18 cellular contexts compared by ENCODE assay signal in the genomic region with DNA sequence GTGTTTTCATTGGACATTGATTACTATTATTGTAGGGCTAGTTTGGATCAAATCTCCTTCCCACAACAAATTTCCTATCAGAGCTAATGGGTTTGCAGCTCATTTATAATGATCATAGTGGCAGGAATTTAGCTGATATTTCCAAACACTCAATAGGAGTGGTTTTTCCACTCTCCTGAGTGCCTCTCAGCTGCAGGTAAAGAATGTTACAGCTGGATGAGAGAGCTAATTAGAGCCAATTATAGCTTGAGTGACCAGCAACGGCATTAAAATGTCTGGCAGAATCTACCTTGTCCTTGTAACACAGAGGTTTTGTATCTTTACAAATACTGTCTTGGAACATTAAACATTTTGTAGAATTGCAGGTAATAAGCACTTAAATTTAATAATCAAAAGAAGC.
"Had no signal": no experiment of that assay in that cellular context is flagged by ENCODE, and none has a peak within 500 bp of the region (broad histone marks: within the 10 kb centered on the region; RNA-seq: fewer than 3 reads in every experiment).

No MANE protein-coding gene starts in this region.

- H3K4me1 Mint-ChIP-seq: activated naive CD4-positive, alpha-beta T cell treated with anti-CD3 and anti-CD28 coated beads, Interleukin-2, amount 50 U/mL, for 24 hours; stimulated activated naive CD8-positive, alpha-beta T cell treated with anti-CD3 and anti-CD28 coated beads, Interleukin-15, amount 100 ng/mL, for 72 hours had no signal

- H3K4me3 ChIP-seq: adrenal gland, cardiac muscle cell, dorsolateral prefrontal cortex, lung, ovary, sigmoid colon, spleen had no signal

- H3K36me3 Mint-ChIP-seq: activated naive CD4-positive, alpha-beta T cell treated with anti-CD3 and anti-CD28 coated beads, Interleukin-2, amount 50 U/mL, for 24 hours had no signal

- H3K9me3 ChIP-seq: adrenal gland, ovary, sigmoid colon had no signal

- H3K4me3 Mint-ChIP-seq: activated CD8-positive, alpha-beta T cell treated with anti-CD3 and anti-CD28 coated beads for 36 hours; activated naive CD4-positive, alpha-beta T cell treated with anti-CD3 and anti-CD28 coated beads, Interleukin-2, amount 50 U/mL, for 24 hours; stimulated activated naive CD8-positive, alpha-beta T cell treated with anti-CD3 and anti-CD28 coated beads, Interleukin-15, amount 100 ng/mL, for 72 hours; WTC11 had no signal

- H3K27me3 ChIP-seq: adrenal gland, cardiac muscle cell, dorsolateral prefrontal cortex, ovary, sigmoid colon, spleen had no signal

- H3K27me3 Mint-ChIP-seq: activated CD8-positive, alpha-beta T cell treated with anti-CD3 and anti-CD28 coated beads for 36 hours; activated naive CD4-positive, alpha-beta T cell treated with anti-CD3 and anti-CD28 coated beads, Interleukin-2, amount 50 U/mL, for 24 hours; stimulated activated naive CD8-positive, alpha-beta T cell treated with anti-CD3 and anti-CD28 coated beads, Interleukin-15, amount 100 ng/mL, for 72 hours had no signal

- H3K4me1 ChIP-seq: adrenal gland, spleen had no signal

- DNase-seq: activated CD4-positive, alpha-beta T cell treated with anti-CD3 and anti-CD28 coated beads for 48 hours; activated CD8-positive, alpha-beta memory T cell treated with anti-CD3 and anti-CD28 coated beads, Interleukin-2, amount 50 U/mL, for 4 hours; activated CD8-positive, alpha-beta T cell treated with anti-CD3 and anti-CD28 coated beads for 36 hours; activated effector memory CD4-positive, alpha-beta T cell treated with anti-CD3 and anti-CD28 coated beads, Interleukin-2, amount 50 U/mL, for 16 hours; activated T-cell treated with anti-CD3 and anti-CD28 coated beads, Interleukin-2, amount 50 U/mL, for 48 hours; adrenal gland; dorsolateral prefrontal cortex; left colon; midbrain; ovary; sigmoid colon; spleen; stimulated activated naive CD8-positive, alpha-beta T cell treated with anti-CD3 and anti-CD28 coated beads, Interleukin-15, amount 100 ng/mL, for 72 hours had no signal

- FAIRE-seq: TTC549 had no signal

- H3K36me3 ChIP-seq: adrenal gland, cardiac muscle cell, ovary, sigmoid colon, spleen had no signal

- H3K27ac Mint-ChIP-seq: activated CD8-positive, alpha-beta T cell treated with anti-CD3 and anti-CD28 coated beads for 36 hours; activated naive CD4-positive, alpha-beta T cell treated with anti-CD3 and anti-CD28 coated beads, Interleukin-2, amount 50 U/mL, for 24 hours; stimulated activated naive CD8-positive, alpha-beta T cell treated with anti-CD3 and anti-CD28 coated beads, Interleukin-15, amount 100 ng/mL, for 72 hours; WTC11 had no signal
